ENCODE assay signal across 10 cellular contexts in the genomic region with DNA sequence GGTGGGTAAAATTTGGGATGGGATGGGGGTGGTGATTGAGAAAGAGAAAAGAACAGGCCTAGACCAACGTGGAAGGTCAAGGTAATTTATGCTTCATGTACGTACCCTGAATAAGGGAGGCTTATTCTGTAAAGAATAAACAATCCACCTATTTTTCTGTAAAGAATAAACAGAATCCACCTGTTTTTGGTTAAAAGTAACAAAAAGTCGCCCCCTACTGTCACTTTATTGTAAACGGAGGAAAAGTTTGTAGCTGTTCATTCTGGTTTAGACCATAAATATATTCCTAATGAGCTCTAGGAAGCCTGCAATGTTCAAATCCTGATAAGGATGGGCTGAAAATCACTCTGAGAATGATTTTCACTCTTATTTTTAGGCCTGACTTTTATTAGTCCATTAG. TPM values are rescaled to one million over a fixed set of nuclear protein-coding genes. Genes with fewer than 3 reads are reported as not detected.
DNase-seq lines count a peak whose midpoint lies in the region; ATAC-seq and TF ChIP-seq lines count a peak whose summit lies in the region.
"Had no signal": no experiment of that assay in that cellular context is flagged by ENCODE, and none has a peak within 500 bp of the region (broad histone marks: within the 10 kb centered on the region; RNA-seq: fewer than 3 reads in every experiment).

No MANE protein-coding gene starts in this region.

- POLR2A ChIA-PET in activated CD4-positive, alpha-beta T cell treated with anti-CD3 and anti-CD28 coated beads for 36 hours (lab: Charles Lee): no interaction called here

- H3K9me3 ChIP-seq in heart left ventricle (no peaks in the 10 kb centered on the region), transverse colon (no peaks in the 10 kb centered on the region)

- TF ChIP-seq CTCF in heart left ventricle (IDR thresholded peaks at IDR 0.05): peak in 10 of 12 donors; percentile 13 to 47 (median 30)
- peak; percentile 70 for TF ChIP-seq CTCF in foreskin keratinocyte (conservative IDR thresholded peaks at IDR 0.05)
- TF ChIP-seq CTCF in transverse colon (IDR thresholded peaks at IDR 0.05): peak in 4 of 5 experiments; percentile 27 to 38 (median 33)

- H3K36me3 ChIP-seq in heart left ventricle (peaks cover 0 to 36% (median 17%) of the 10 kb centered on the region in 9 donors), transverse colon (peaks cover 0 to 12% (median 1%) of the 10 kb centered on the region in 4 donors)

- intact Hi-C loops in heart left ventricle (cut with DNase I) (loop anchor here in 7 of 10 donors (2.0 to 10.0 kb wide), 7 partner anchors 87 to 449 kb away; partner anchors contain the start of gene SLC30A4 (in 3 of the 7)), left ventricle myocardium superior (cut with micrococcal nuclease) (loop anchor here (5.0 kb wide), 1 partner anchor 89 kb away; the partner anchor contains the start of gene SLC30A4), transverse colon (cut with DNase I; ENCODE audit: low total_unique reads) (no loop called here)
- intact Hi-C loops in activated CD4-positive, alpha-beta T cell treated with anti-CD3 and anti-CD28 coated beads for 36 hours (cut with DNase I, micrococcal nuclease): no loop called here

- ATAC-seq in heart left ventricle (no peak), left ventricle myocardium superior (no peak), foreskin keratinocyte (no peak)
- ATAC-seq in activated T-cell treated with anti-CD3 and anti-CD28 coated beads, Interleukin-2, amount 50 U/mL, for 72 hours (replicated peaks in 1 of 2): no peak
- ATAC-seq in activated CD4-positive, alpha-beta T cell treated with anti-CD3 and anti-CD28 coated beads for 36 hours: no peak

- H3K27me3 ChIP-seq in heart left ventricle (no peaks in the 10 kb centered on the region), foreskin keratinocyte (no peaks in the 10 kb centered on the region), transverse colon (no peaks in the 10 kb centered on the region)

- CTCF ChIA-PET in activated CD4-positive, alpha-beta T cell treated with anti-CD3 and anti-CD28 coated beads for 36 hours (lab: Charles Lee): interaction anchor here (0.6 to 7.1 kb wide), 16 partner anchors 11 to 944 kb away, joined by 3 to 94 read pairs (median 4); partner anchors contain the start of gene BLOC1S6

- in situ Hi-C loops in transverse colon (cut with MboI; ENCODE audit: low pct_ligation_motif_present in 1 of 4, low pct_unique_long_range_greater_than_20kb in 1 of 4, low sequenced_read_pairs in 3 of 4): loop anchor here (10.0 to 25.0 kb wide), 4 partner anchors 149 to 449 kb away; partner anchors contain the start of gene SHF (in 1 of the 4)

- H3K4me1 Mint-ChIP-seq in activated T-cell treated with anti-CD3 and anti-CD28 coated beads, Interleukin-2, amount 50 U/mL, for 72 hours (ENCODE audit: low read depth): peaks cover 20% of the 10 kb centered on the region
- peaks cover 9% of the 10 kb centered on the region for H3K4me1 Mint-ChIP-seq in activated CD4-positive, alpha-beta T cell treated with anti-CD3 and anti-CD28 coated beads for 36 hours

- DNase-seq in heart left ventricle: no peak
- DNase-seq in left ventricle myocardium superior: no peak
- DNase-seq in RKO (ENCODE audit: low spot score): peak; percentile 55
- no peak for DNase-seq in foreskin keratinocyte
- DNase-seq in transverse colon: no peak
- DNase-seq in activated T-cell treated with anti-CD3 and anti-CD28 coated beads, Interleukin-2, amount 50 U/mL, for 72 hours: no peak
- DNase-seq in anterior cingulate cortex (lab: John Stamatoyannopoulos, UW): no peak
- DNase-seq in activated CD4-positive, alpha-beta T cell treated with anti-CD3 and anti-CD28 coated beads for 36 hours: no peak
- DNase-seq: activated T-cell treated with anti-CD3 and anti-CD28 coated beads, Interleukin-2, amount 50 U/mL, for 1 hour had no signal

- 36 to 40% (median 39%) methylated on average over 4 of the region's 4 CpGs for WGBS in heart left ventricle, 4 donors
- 11 to 18% methylated on average over 3 to 4 of the region's 4 CpGs for WGBS in transverse colon (ENCODE audit: low coverage in 1 of 2), 2 donors

- peaks cover 0 to 4% (median 0%) of the 10 kb centered on the region in 12 donors for H3K4me1 ChIP-seq in heart left ventricle
- no peaks in the 10 kb centered on the region for H3K4me1 ChIP-seq in foreskin keratinocyte
- no peaks in the 10 kb centered on the region for H3K4me1 ChIP-seq in transverse colon

- H3K27ac Mint-ChIP-seq in activated T-cell treated with anti-CD3 and anti-CD28 coated beads, Interleukin-2, amount 50 U/mL, for 72 hours: no peak overlapping the region
- no peak overlapping the region for H3K27ac Mint-ChIP-seq in activated CD4-positive, alpha-beta T cell treated with anti-CD3 and anti-CD28 coated beads for 36 hours

- H3K27ac ChIP-seq in heart left ventricle (no peak overlapping the region), foreskin keratinocyte (no peak overlapping the region), transverse colon (no peak overlapping the region)

- no peak for TF ChIP-seq EP300 in transverse colon (IDR thresholded peaks at IDR 0.05; ENCODE audit: low read depth)

- no peak overlapping the region for H3K4me3 Mint-ChIP-seq in activated T-cell treated with anti-CD3 and anti-CD28 coated beads, Interleukin-2, amount 50 U/mL, for 72 hours
- H3K4me3 Mint-ChIP-seq in activated CD4-positive, alpha-beta T cell treated with anti-CD3 and anti-CD28 coated beads for 36 hours: no peak overlapping the region
- H3K4me3 Mint-ChIP-seq: IgD-negative memory B cell had no signal

- no peaks in the 10 kb centered on the region for H3K27me3 Mint-ChIP-seq in activated T-cell treated with anti-CD3 and anti-CD28 coated beads, Interleukin-2, amount 50 U/mL, for 72 hours (ENCODE audit: low read depth)
- no peaks in the 10 kb centered on the region for H3K27me3 Mint-ChIP-seq in activated CD4-positive, alpha-beta T cell treated with anti-CD3 and anti-CD28 coated beads for 36 hours
- H3K27me3 Mint-ChIP-seq: IgD-negative memory B cell had no signal

- no peak for TF ChIP-seq POLR2A in heart left ventricle (IDR thresholded peaks at IDR 0.05)
- TF ChIP-seq POLR2A in transverse colon (IDR thresholded peaks at IDR 0.05): no peak

- H3K36me3 Mint-ChIP-seq in activated T-cell treated with anti-CD3 and anti-CD28 coated beads, Interleukin-2, amount 50 U/mL, for 72 hours (ENCODE audit: insufficient read depth in 2 of 2): peaks cover 0 to under 1% of the 10 kb centered on the region in 2 donors
- peaks cover 7% of the 10 kb centered on the region for H3K36me3 Mint-ChIP-seq in activated CD4-positive, alpha-beta T cell treated with anti-CD3 and anti-CD28 coated beads for 36 hours (ENCODE audit: low read depth)

- H3K9me3 Mint-ChIP-seq in activated T-cell treated with anti-CD3 and anti-CD28 coated beads, Interleukin-2, amount 50 U/mL, for 72 hours: no peaks in the 10 kb centered on the region
- no peaks in the 10 kb centered on the region for H3K9me3 Mint-ChIP-seq in activated CD4-positive, alpha-beta T cell treated with anti-CD3 and anti-CD28 coated beads for 36 hours (ENCODE audit: low read depth)
- H3K9me3 Mint-ChIP-seq: IgD-negative memory B cell had no signal

- H3K4me3 ChIP-seq in heart left ventricle: no peak overlapping the region
- H3K4me3 ChIP-seq in transverse colon: no peak overlapping the region

RNA-seq across cellular contexts. Expression of gene SQOR, which starts 23.5 kb away (rescaled TPM):
- total RNA-seq in heart left ventricle (10 to 100 TPM; 14.8 to 60.9 (median 18.5) TPM), left ventricle myocardium superior (19.2 TPM), foreskin keratinocyte (131 and 132 TPM in 2 replicates), transverse colon (100 to 1,000 TPM; 106 to 377 (median 281) TPM)
- polyA plus RNA-seq in heart left ventricle (10 to 100 TPM in 1 of 2 donors, 1 to 10 TPM in 1; 9.5 to 13.5 TPM), foreskin keratinocyte (110 and 120 TPM in 2 replicates)
- total RNA-seq in activated T-cell treated with anti-CD3 and anti-CD28 coated beads, Interleukin-2, amount 50 U/mL, for 72 hours: 100 to 1,000 TPM; 108 to 166 TPM
- total RNA-seq in activated CD4-positive, alpha-beta T cell treated with anti-CD3 and anti-CD28 coated beads for 36 hours: 100 to 1,000 TPM; 105 to 108 TPM

RNA-seq across cellular contexts. Expression of gene BLOC1S6, which starts 24.1 kb away (rescaled TPM):
- total RNA-seq in heart left ventricle (10 to 100 TPM; 21.4 to 38.9 (median 27.0) TPM), left ventricle myocardium superior (23.6 TPM), foreskin keratinocyte (32.3 and 32.5 TPM in 2 replicates), transverse colon (10 to 100 TPM in 3 of 4 donors, 1 to 10 TPM in 1; 6.7 to 35.4 (median 23.8) TPM)
- polyA plus RNA-seq in heart left ventricle (10 to 100 TPM in 1 of 2 donors, 1 to 10 TPM in 1; 9.4 to 26.6 TPM), foreskin keratinocyte (9.5 and 10.9 TPM in 2 replicates)
- total RNA-seq in activated T-cell treated with anti-CD3 and anti-CD28 coated beads, Interleukin-2, amount 50 U/mL, for 72 hours: 10 to 100 TPM; 52.5 to 60.0 TPM
- 10 to 100 TPM; 36.1 to 52.5 TPM for total RNA-seq in activated CD4-positive, alpha-beta T cell treated with anti-CD3 and anti-CD28 coated beads for 36 hours

Comparison
In these comparisons a context has a peak if more than half of its experiments do, and no peak if none do; other contexts are left out.
1. intact Hi-C loops: an anchor here in heart left ventricle (2.0 to 10.0 kb wide) and left ventricle myocardium superior (5.0 kb wide); none called in transverse colon and activated CD4-positive, alpha-beta T cell treated with anti-CD3 and anti-CD28 coated beads for 36 hours.